ENCODE assay signal across 8 cellular contexts in the genomic region with DNA sequence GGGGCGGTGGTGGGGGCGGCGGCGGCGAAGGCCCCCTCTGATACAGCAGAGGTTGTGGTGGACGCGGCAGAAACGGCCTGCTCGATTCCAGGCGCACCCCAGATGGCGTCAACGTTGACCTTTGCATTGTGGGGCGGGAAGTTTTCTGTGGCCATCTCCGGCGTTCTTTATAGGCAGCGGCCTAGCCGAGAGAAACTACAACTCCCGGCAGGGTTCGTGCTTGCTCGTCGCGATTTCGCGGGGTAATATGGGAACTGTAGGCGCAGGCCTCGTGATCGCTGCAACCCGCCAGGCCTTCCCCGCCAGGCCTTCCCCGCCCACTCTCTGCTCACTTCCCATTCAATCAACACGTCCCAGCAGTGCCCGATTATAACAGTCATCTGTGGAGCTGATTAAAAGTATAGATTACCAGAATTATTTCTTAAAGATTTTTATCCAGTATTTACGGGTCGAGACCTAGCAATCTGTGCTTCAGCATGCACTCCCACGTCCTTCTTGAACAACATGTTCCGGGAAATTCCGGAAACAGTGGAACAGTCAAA. TPM values are rescaled to one million over a fixed set of nuclear protein-coding genes. Genes with fewer than 3 reads are reported as not detected.
DNase-seq lines count a peak whose midpoint lies in the region; ATAC-seq and FAIRE-seq lines count a peak whose summit lies in the region.

TSS of gene BOD1 (minus strand) at position 74 of the 542 bp plus-strand sequence. CDS start 214 bp downstream, outside the sequence.

- CTCF ChIA-PET in activated naive CD4-positive, alpha-beta T cell treated with anti-CD3 and anti-CD28 coated beads, Interleukin-2, amount 10 ng/mL, durations not matched to agents 7 days and 5 days (lab: Charles Lee) = interaction anchor here (0.8 to 7.6 kb wide), 16 partner anchors 9 to 695 kb away, joined by 3 to 77 read pairs (median 4); partner anchors contain the start of gene CPEB4

- peak within 1 kb of the TSS; percentile 74; the same call in 1 of the 2 replicates for H3K27ac ChIP-seq in SK-N-MC
- H3K27ac ChIP-seq in neuronal stem cell (replicated peaks; ENCODE audit: low read length) = peak within 1 kb of the TSS; percentile 68
- peak within 1 kb of the TSS; percentile 93 for H3K27ac ChIP-seq in subcutaneous abdominal adipose tissue (ENCODE audit: low read depth, low read length)

- H3K4me3 ChIP-seq in SK-N-MC (peak within 1 kb of the TSS; percentile 90), neuronal stem cell (ENCODE audit: low read length in 2 of 2) (peak within 1 kb of the TSS; percentile 61 to 92), subcutaneous abdominal adipose tissue (ENCODE audit: low read depth in 1 of 5, low read length in 5 of 5) (peak within 1 kb of the TSS; percentile 75 to 89 (median 86))

- H3K18ac ChIP-seq in neuronal stem cell (ENCODE audit: low read length) = peak within 1 kb of the TSS; percentile 90

- no peak for FAIRE-seq in frontal cortex (lab: Jason Lieb, UNC)

- no peaks in the 10 kb centered on the region for H3K9me3 Mint-ChIP-seq in activated naive CD4-positive, alpha-beta T cell treated with anti-CD3 and anti-CD28 coated beads, Interleukin-2, amount 10 ng/mL, durations not matched to agents 7 days and 5 days

- no CpG with 5 or more reads among the region's 37 CpGs for WGBS in neuronal stem cell (ENCODE audit: extremely low coverage in 2 of 2, insufficient read length in 2 of 2, insufficient replicate concordance in 1 of 2), 2 donors

- H3K14ac ChIP-seq in neuronal stem cell (ENCODE audit: low read length) = no peak within 1 kb of the TSS

- no peaks in the 10 kb centered on the region for H3K27me3 Mint-ChIP-seq in activated naive CD4-positive, alpha-beta T cell treated with anti-CD3 and anti-CD28 coated beads, Interleukin-2, amount 10 ng/mL, durations not matched to agents 7 days and 5 days

- peaks cover 31% of the 10 kb centered on the region for H3K4me1 Mint-ChIP-seq in activated naive CD4-positive, alpha-beta T cell treated with anti-CD3 and anti-CD28 coated beads, Interleukin-2, amount 10 ng/mL, durations not matched to agents 7 days and 5 days

- H3K36me3 ChIP-seq in SK-N-MC (ENCODE audit: insufficient read depth, low read length) (peaks cover 31% of the 10 kb centered on the region), neuronal stem cell (replicated peaks in 1 of 2; ENCODE audit: control insufficient read depth in 2 of 2, insufficient read depth in 2 of 2, low read length in 2 of 2) (peaks cover 9 to 33% of the 10 kb centered on the region in 2 donors), subcutaneous abdominal adipose tissue (ENCODE audit: control insufficient read depth in 5 of 5, insufficient read depth in 5 of 5, low read length in 5 of 5) (peaks cover 3 to 15% (median 12%) of the 10 kb centered on the region in 5 donors)

- H3K27ac Mint-ChIP-seq in activated naive CD4-positive, alpha-beta T cell treated with anti-CD3 and anti-CD28 coated beads, Interleukin-2, amount 10 ng/mL, durations not matched to agents 7 days and 5 days = peak within 1 kb of the TSS; percentile 97

- H2AFZ ChIP-seq in neuronal stem cell (ENCODE audit: low read length) = peak within 1 kb of the TSS; percentile 92

- H3K4me3 Mint-ChIP-seq in activated naive CD4-positive, alpha-beta T cell treated with anti-CD3 and anti-CD28 coated beads, Interleukin-2, amount 10 ng/mL, durations not matched to agents 7 days and 5 days = peak within 1 kb of the TSS; percentile 94

- no peak within 1 kb of the TSS for H4K8ac ChIP-seq in neuronal stem cell (ENCODE audit: low read depth, low read length)

- peak within 1 kb of the TSS; percentile 18 for H3K23ac ChIP-seq in neuronal stem cell (ENCODE audit: low read depth, low read length, poor library complexity)

- no peak within 1 kb of the TSS for H3K4ac ChIP-seq in neuronal stem cell (ENCODE audit: low read length)

- H3K4me2 ChIP-seq in neuronal stem cell (ENCODE audit: insufficient read depth, low read length, poor library complexity, severe bottlenecking) = peak within 1 kb of the TSS; percentile 56

- no peak within 1 kb of the TSS for H2BK5ac ChIP-seq in neuronal stem cell (ENCODE audit: low read length)

- no peaks in the 10 kb centered on the region for H3K27me3 ChIP-seq in neuronal stem cell (ENCODE audit: control insufficient read depth in 3 of 3, insufficient read depth in 3 of 3, low read depth in 1 of 3, low read length in 3 of 3)
- H3K27me3 ChIP-seq in subcutaneous abdominal adipose tissue (ENCODE audit: control insufficient read depth in 5 of 5, insufficient read depth in 4 of 5, low read length in 5 of 5) = no peaks in the 10 kb centered on the region

- H3K36me3 Mint-ChIP-seq in activated naive CD4-positive, alpha-beta T cell treated with anti-CD3 and anti-CD28 coated beads, Interleukin-2, amount 10 ng/mL, durations not matched to agents 7 days and 5 days = peaks cover 16% of the 10 kb centered on the region

- peaks cover 8 to 10% of the 10 kb centered on the region in 2 donors for H3K4me1 ChIP-seq in neuronal stem cell (ENCODE audit: control insufficient read depth in 2 of 2, insufficient read depth in 1 of 2, low read depth in 1 of 2, low read length in 2 of 2)
- H3K4me1 ChIP-seq in subcutaneous abdominal adipose tissue (ENCODE audit: control insufficient read depth in 5 of 5, insufficient read depth in 5 of 5, low read length in 5 of 5) = peaks cover 7 to 51% (median 43%) of the 10 kb centered on the region in 5 donors

- peak within 1 kb of the TSS; percentile 16 for H2AK5ac ChIP-seq in neuronal stem cell (ENCODE audit: low read depth, low read length)

- H2BK15ac ChIP-seq in neuronal stem cell (ENCODE audit: low read length) = no peak within 1 kb of the TSS

- no peak within 1 kb of the TSS for H2BK120ac ChIP-seq in neuronal stem cell (ENCODE audit: low read depth, low read length)

- H3K79me1 ChIP-seq in neuronal stem cell (ENCODE audit: low read depth, low read length) = peaks cover 7% of the 10 kb centered on the region

- H3K9ac ChIP-seq in SK-N-MC (ENCODE audit: insufficient read length) (peak within 1 kb of the TSS; percentile 95), neuronal stem cell (ENCODE audit: low read depth, low read length, poor library complexity) (peak within 1 kb of the TSS; percentile 92), subcutaneous abdominal adipose tissue (ENCODE audit: low read length in 5 of 5) (peak within 1 kb of the TSS; percentile 79 to 97 (median 89))

- no peak within 1 kb of the TSS for H2BK12ac ChIP-seq in neuronal stem cell (ENCODE audit: low read length)

- no peaks in the 10 kb centered on the region for H3K9me3 ChIP-seq in SK-N-MC (ENCODE audit: low read depth, low read length)
- H3K9me3 ChIP-seq in neuronal stem cell (replicated peaks in 1 of 2; ENCODE audit: control insufficient read depth in 2 of 2, insufficient read depth in 1 of 2, low read depth in 1 of 2, low read length in 2 of 2) = no peaks in the 10 kb centered on the region
- H3K9me3 ChIP-seq in subcutaneous abdominal adipose tissue (ENCODE audit: control insufficient read depth in 5 of 5, low read length in 5 of 5) = no peaks in the 10 kb centered on the region

- H4K91ac ChIP-seq in neuronal stem cell (ENCODE audit: low read depth, low read length, poor library complexity) = no peak within 1 kb of the TSS

- peak; percentile 90 for DNase-seq in GM04503 (ENCODE audit: low read depth)
- peak; percentile 93 for DNase-seq in NCI-H1048 (lab: John Stamatoyannopoulos, UW)
- DNase-seq in SK-N-MC (ENCODE audit: low read depth, low spot score) = peak; percentile 92
- peak; percentile 97 for DNase-seq in activated naive CD4-positive, alpha-beta T cell treated with anti-CD3 and anti-CD28 coated beads, Interleukin-2, amount 10 ng/mL, durations not matched to agents 7 days and 5 days
- DNase-seq in frontal cortex (ENCODE audit: low spot score in 2 of 2) = peak; percentile 90 to 93
- DNase-seq in neuronal stem cell (ENCODE audit: low spot score) = peak; percentile 96

- peak; percentile 95 for ATAC-seq in HG02588 (IDR thresholded peaks at IDR 0.05; ENCODE audit: unreplicated experiment)

RNA-seq across cellular contexts. Expression of gene BOD1, which starts in this region (rescaled TPM):
- total RNA-seq in frontal cortex = 54.2 TPM
- 171 TPM for polyA plus RNA-seq in neuronal stem cell (2013, experiment 1 of 2)
- 171 TPM for polyA plus RNA-seq in neuronal stem cell (2013, experiment 2 of 2)

Comparison
In these comparisons a context has a peak if more than half of its experiments do, and no peak if none do; other contexts are left out.
1. Peak in every context shown above with its lines: DNase-seq, ATAC-seq, H3K4me3 ChIP-seq and H3K27ac ChIP-seq.